8 cellular contexts compared by ENCODE assay signal in the genomic region with DNA sequence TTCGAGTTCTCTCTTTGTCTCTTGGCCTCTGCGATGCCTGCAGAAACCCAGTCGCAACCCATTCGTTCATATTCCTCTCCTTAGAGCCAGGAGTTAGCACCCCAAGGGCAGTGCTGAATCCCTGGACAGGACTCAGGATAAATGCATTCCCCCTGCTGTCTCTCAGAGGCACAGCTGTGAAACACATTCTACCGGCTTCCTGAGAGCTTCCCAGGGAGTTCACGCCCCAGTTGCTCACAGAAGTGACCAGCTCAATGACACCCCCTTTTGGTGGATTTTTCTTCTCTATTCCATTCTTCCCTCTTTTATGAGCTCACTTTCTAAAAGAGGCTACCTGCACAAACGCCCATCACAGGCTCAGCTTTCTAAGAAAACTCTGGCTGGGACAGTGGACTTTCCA. TPM values are rescaled to one million over a fixed set of nuclear protein-coding genes. Genes with fewer than 3 reads are reported as not detected.
DNase-seq lines count a peak whose midpoint lies in the region; ATAC-seq and TF ChIP-seq lines count a peak whose summit lies in the region.
"Not testable (repeated sequence)": the region's sequence is repeated elsewhere in the genome, so short reads cannot be mapped to it uniquely, and the experiment has no call there.
"Had no signal": no experiment of that assay in that cellular context is flagged by ENCODE, and none has a peak within 500 bp of the region (broad histone marks: within the 10 kb centered on the region; RNA-seq: fewer than 3 reads in every experiment).

No MANE protein-coding gene starts in this region.

- H3K9me2 ChIP-seq in PC-3 (replicated peaks; ENCODE audit: low read length): not testable (repeated sequence)

- intact Hi-C loops in PC-3 (cut with micrococcal nuclease); testis (cut with DNase I; ENCODE audit: low total_unique reads): not testable (repeated sequence)

- not testable (repeated sequence) for H3K27me3 ChIP-seq in PC-3 (ENCODE audit: low read length); iPS DF 6.9 (ENCODE audit: control insufficient read depth, insufficient read depth, low read length); testis

- not testable (repeated sequence) for H3K4me2 ChIP-seq in PC-3 (ENCODE audit: low read length)

- not testable (repeated sequence) for H3K9ac ChIP-seq in PC-3 (ENCODE audit: low read length)

- not testable (repeated sequence) for BruUV-seq in PC-3 (replicated peaks; lab: Mats Ljungman, UMichigan)

- not testable (repeated sequence) for H3K27ac ChIP-seq in PC-3 (ENCODE audit: low read length); iPS DF 6.9 (ENCODE audit: low read length); testis

- no CpG with 5 or more reads among the region's 7 CpGs for WGBS in iPS DF 6.9 (ENCODE audit: insufficient coverage, insufficient read length)
- 62 to 67% methylated on average over 7 of the region's 7 CpGs for WGBS in testis, 2 donors

- not testable (repeated sequence) for H3K79me2 ChIP-seq in PC-3 (ENCODE audit: low read length)

- DNase-seq in ELF-1 (ENCODE audit: low read depth, low spot score) (peak; percentile 13), PC-3 (peak; percentile 25), amniotic epithelial cell (ENCODE audit: low read depth) (peak; percentile 3), dermis blood vessel endothelial cell (peak; percentile 10), iPS DF 6.9 (ENCODE audit: low read depth, low spot score) (peak; percentile 11), lung microvascular endothelial cell (ENCODE audit: low read depth in 2 of 2) (peak; percentile 6 to 27), testis (peak; percentile 40)

- not testable (repeated sequence) for H4K20me1 ChIP-seq in PC-3 (ENCODE audit: low read length)

- POLR2A ChIA-PET in PC-3 (lab: Charles Lee; ENCODE audit: unreplicated experiment): not testable (repeated sequence)

- not testable (repeated sequence) for TF ChIP-seq POLR2A in testis (IDR thresholded peaks at IDR 0.05)

- not testable (repeated sequence) for H2AFZ ChIP-seq in PC-3 (ENCODE audit: low read length)

- H3F3A ChIP-seq in PC-3 (ENCODE audit: low read length, unreplicated experiment): not testable (repeated sequence)

- H3K4me1 ChIP-seq in PC-3 (ENCODE audit: insufficient read depth, low read length); iPS DF 6.9 (ENCODE audit: control insufficient read depth, insufficient read depth, low read length); testis: not testable (repeated sequence)

- ATAC-seq in PC-3: not testable (repeated sequence)

- CTCF ChIA-PET in PC-3 (lab: Charles Lee): not testable (repeated sequence)

- not testable (repeated sequence) for H3K36me3 ChIP-seq in PC-3 (ENCODE audit: low read depth, low read length); iPS DF 6.9 (ENCODE audit: control insufficient read depth, insufficient read depth, low read length); testis (ENCODE audit: low read depth, missing control alignments)

- not testable (repeated sequence) for TF ChIP-seq CTCF in PC-3 (conservative IDR thresholded peaks at IDR 0.05; ENCODE audit: low read depth, low read length); testis (IDR thresholded peaks at IDR 0.05)

- not testable (repeated sequence) for H3K4me3 ChIP-seq in PC-3 (ENCODE audit: low read length); iPS DF 6.9 (ENCODE audit: low read length); testis

- H3K9me3 ChIP-seq in PC-3 (ENCODE audit: low read length); iPS DF 6.9 (ENCODE audit: control insufficient read depth, insufficient read depth, low read length); testis: not testable (repeated sequence)

RNA-seq across cellular contexts. Expression of a gene that starts 8.2 kb away (rescaled TPM):
- total RNA-seq in PC-3 (2014; rRNA removed) (10.3 and 12.5 TPM in 2 replicates), dermis blood vessel endothelial cell (87.2 and 232 TPM in 2 replicates), lung microvascular endothelial cell (58.0 and 90.7 TPM in 2 replicates), testis (10 to 100 TPM; 26.2 to 40.8 TPM)
- polyA plus RNA-seq in testis (ENCODE audit: insufficient read depth, low read depth, low replicate concordance): 5.9 TPM
- total RNA-seq: CD8-positive, alpha-beta T cell had no signal
